Comparison of ENCODE assay signal across 18 cellular contexts in the genomic region with DNA sequence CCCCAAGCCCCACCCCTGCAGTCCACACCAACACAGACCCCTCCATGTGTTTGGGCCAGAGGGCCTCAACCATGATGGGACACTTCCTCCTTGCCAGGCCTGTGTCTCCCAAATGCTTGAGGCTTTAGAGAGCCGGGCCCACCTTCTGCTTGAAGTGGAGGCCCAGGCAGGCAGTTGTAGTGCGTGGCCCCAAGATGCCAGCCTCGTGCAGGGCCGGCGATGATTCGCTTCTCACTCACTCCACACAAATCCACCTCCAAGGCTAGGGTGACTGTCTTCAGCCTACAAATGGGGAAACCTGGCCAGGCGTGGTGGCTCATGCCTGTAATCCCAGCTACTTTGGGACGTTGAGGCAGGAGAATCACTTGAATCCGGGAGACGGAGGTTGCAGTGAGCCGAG. TPM values are rescaled to one million over a fixed set of nuclear protein-coding genes. Genes with fewer than 3 reads are reported as not detected.
A peak's percentile ranks its signal among the peaks of the same experiment; 100 is the strongest.
DNase-seq lines count a peak whose midpoint lies in the region; ATAC-seq and TF ChIP-seq lines count a peak whose summit lies in the region.
"Had no signal": no experiment of that assay in that cellular context is flagged by ENCODE, and none has a peak within 500 bp of the region (broad histone marks: within the 10 kb centered on the region; RNA-seq: fewer than 3 reads in every experiment).

No MANE protein-coding gene starts in this region.

- CTCF ChIA-PET in CD8-positive, alpha-beta T cell (lab: Charles Lee) = interaction anchor here (1.3 to 1.8 kb wide), 4 partner anchors 10 to 28 kb away, joined by 3 to 8 read pairs (median 6); no protein-coding TSS in a partner anchor
- CTCF ChIA-PET in CD4-positive, alpha-beta memory T cell (lab: Charles Lee; ENCODE audit: partially characterized antibody) = interaction anchor here (0.5 to 1.6 kb wide), 3 partner anchors 10 to 27 kb away, joined by 3 to 8 read pairs (median 7); no protein-coding TSS in a partner anchor

- DNase-seq in CD8-positive, alpha-beta T cell = peak in 1 of 7 experiments; percentile 15
- DNase-seq in HFFc6 (peak; percentile 63), adipocyte (ENCODE audit: low read depth) (peak; percentile 16), neural progenitor cell (ENCODE audit: low spot score) (no peak)
- no peak for DNase-seq in CD4-positive, alpha-beta memory T cell
- DNase-seq: activated CD4-positive, alpha-beta T cell treated with anti-CD3 and anti-CD28 coated beads, Interleukin-2, amount 50 U/mL, for 4 hours; NCI-H1092 treated with DMSO at 0.1 percent for 48 hours; OCI-M1; stimulated activated CD4-positive, alpha-beta T cell treated with anti-CD3 and anti-CD28 coated beads, Interleukin-2, amount 100 ng/mL, for 24 hours had no signal

- no peaks in the 10 kb centered on the region for H3K9me3 Mint-ChIP-seq in CD8-positive, alpha-beta T cell
- H3K9me3 Mint-ChIP-seq in HFFc6 (no peaks in the 10 kb centered on the region), nephron (no peaks in the 10 kb centered on the region), neural progenitor cell (no peaks in the 10 kb centered on the region)
- H3K9me3 Mint-ChIP-seq in CD4-positive, alpha-beta memory T cell = peaks cover 0 to 2% (median 0%) of the 10 kb centered on the region in 8 donors
- H3K9me3 Mint-ChIP-seq: activated T-helper 1 cell treated with anti-CD3 and anti-CD28 coated beads, Interleukin-12 subunit alpha, Interleukin-12 subunit beta, Interleukin-2, Interleukin-4 antibody, amounts not matched to agents 30 ng/mL and 10 ng/mL and 1 ng/mL, durations not matched to agents 14 hours and 24 hours and 36 hours had no signal

- H3K4me1 ChIP-seq in CD8-positive, alpha-beta T cell (ENCODE audit: insufficient read depth, low read length) = peaks cover 93% of the 10 kb centered on the region
- H3K4me1 ChIP-seq in adipocyte (ENCODE audit: control insufficient read depth, insufficient read depth, low read length) (peaks cover 11% of the 10 kb centered on the region), neural progenitor cell (peaks cover 23% of the 10 kb centered on the region)
- H3K4me1 ChIP-seq in CD4-positive, alpha-beta memory T cell (ENCODE audit: insufficient read depth, low read length) = peaks cover 31% of the 10 kb centered on the region
- H3K4me1 ChIP-seq: ascending aorta had no signal

- H3K9me3 ChIP-seq in CD8-positive, alpha-beta T cell (ENCODE audit: low read length) = no peaks in the 10 kb centered on the region
- H3K9me3 ChIP-seq in adipocyte (ENCODE audit: control insufficient read depth, low read length) (no peaks in the 10 kb centered on the region), neural progenitor cell (ENCODE audit: low read depth) (no peaks in the 10 kb centered on the region)
- H3K9me3 ChIP-seq in CD4-positive, alpha-beta memory T cell (ENCODE audit: control insufficient read depth in 1 of 2, low read length in 2 of 2) = no peaks in the 10 kb centered on the region
- H3K9me3 ChIP-seq: ascending aorta, neutrophil, suprapubic skin had no signal

- H3K36me3 Mint-ChIP-seq in CD8-positive, alpha-beta T cell = peaks cover 14% of the 10 kb centered on the region
- H3K36me3 Mint-ChIP-seq in HFFc6 (ENCODE audit: low read depth) (no peaks in the 10 kb centered on the region), nephron (ENCODE audit: low read depth) (peaks cover 4% of the 10 kb centered on the region), neural progenitor cell (no peaks in the 10 kb centered on the region)
- H3K36me3 Mint-ChIP-seq in CD4-positive, alpha-beta memory T cell = peaks cover 0 to 7% of the 10 kb centered on the region in 2 donors

- H3K27ac ChIP-seq in CD8-positive, alpha-beta T cell (ENCODE audit: low read depth, low read length) = no peak overlapping the region
- H3K27ac ChIP-seq in CD4-positive, alpha-beta memory T cell (ENCODE audit: low read depth, low read length) = no peak overlapping the region
- no peak overlapping the region for H3K27ac ChIP-seq in neural progenitor cell
- H3K27ac ChIP-seq: ascending aorta, neutrophil, SK-N-MC, suprapubic skin had no signal

- TF ChIP-seq CTCF in CD8-positive, alpha-beta T cell (IDR thresholded peaks at IDR 0.05) = no peak
- TF ChIP-seq CTCF in HFFc6 (IDR thresholded peaks at IDR 0.05) (no peak), nephron (IDR thresholded peaks at IDR 0.05; ENCODE audit: unreplicated experiment in 3 of 3) (no peak), neural progenitor cell (IDR thresholded peaks at IDR 0.05) (no peak)

- no peak for ATAC-seq in CD8-positive, alpha-beta T cell
- no peak for ATAC-seq in GM21528 (IDR thresholded peaks at IDR 0.05; ENCODE audit: low FRiP score, unreplicated experiment)
- ATAC-seq: sciatic nerve had no signal

- intact Hi-C loops in CD8-positive, alpha-beta T cell (cut with DNase I, micrococcal nuclease) = loop anchor here (10.0 kb wide), 3 partner anchors 457 to 967 kb away; a partner anchor contains a TSS
- intact Hi-C loops in CD4-positive, alpha-beta memory T cell (cut with micrococcal nuclease) = no loop called here

- H3K4me2 ChIP-seq in neural progenitor cell = no peak overlapping the region

- no peaks in the 10 kb centered on the region for H3K36me3 ChIP-seq in CD8-positive, alpha-beta T cell (ENCODE audit: insufficient read depth, low read length)
- H3K36me3 ChIP-seq in adipocyte (ENCODE audit: control insufficient read depth, insufficient read depth, low read length, severe bottlenecking) (no peaks in the 10 kb centered on the region), neural progenitor cell (no peaks in the 10 kb centered on the region)
- H3K36me3 ChIP-seq in CD4-positive, alpha-beta memory T cell (ENCODE audit: insufficient read depth, low read length) = no peaks in the 10 kb centered on the region
- H3K36me3 ChIP-seq: ascending aorta, neutrophil, suprapubic skin had no signal

- no peak overlapping the region for H3K9ac ChIP-seq in adipocyte (ENCODE audit: low read length)
- H3K9ac ChIP-seq in neural progenitor cell = no peak overlapping the region

- H3K4me3 ChIP-seq in CD8-positive, alpha-beta T cell (ENCODE audit: low read depth, low read length) = no peak overlapping the region
- no peak overlapping the region for H3K4me3 ChIP-seq in adipocyte (ENCODE audit: low read length)
- no peak overlapping the region for H3K4me3 ChIP-seq in CD4-positive, alpha-beta memory T cell (ENCODE audit: low read length in 2 of 2)
- no peak overlapping the region for H3K4me3 ChIP-seq in neural progenitor cell
- H3K4me3 ChIP-seq: ascending aorta, SK-N-MC, suprapubic skin had no signal

- peak overlapping the region; percentile 6 for H3K4me3 Mint-ChIP-seq in CD8-positive, alpha-beta T cell
- H3K4me3 Mint-ChIP-seq in HFFc6 (no peak overlapping the region), nephron (peak overlapping the region in 1 of 3 experiments; percentile 26), neural progenitor cell (no peak overlapping the region)
- no peak overlapping the region for H3K4me3 Mint-ChIP-seq in CD4-positive, alpha-beta memory T cell
- H3K4me3 Mint-ChIP-seq: activated T-helper 1 cell treated with anti-CD3 and anti-CD28 coated beads, Interleukin-12 subunit alpha, Interleukin-12 subunit beta, Interleukin-2, Interleukin-4 antibody, amounts not matched to agents 30 ng/mL and 10 ng/mL and 1 ng/mL, durations not matched to agents 14 hours and 24 hours and 36 hours had no signal

- peaks cover 6% of the 10 kb centered on the region for H3K79me2 ChIP-seq in neural progenitor cell (ENCODE audit: low read depth)

- H4K20me1 ChIP-seq in neural progenitor cell (ENCODE audit: low read depth) = peaks cover 28% of the 10 kb centered on the region

- POLR2A ChIA-PET in CD8-positive, alpha-beta T cell (lab: Charles Lee) = no interaction called here
- POLR2A ChIA-PET in CD4-positive, alpha-beta memory T cell (lab: Charles Lee; ENCODE audit: partially characterized antibody) = interaction anchor here (0.7 kb wide), 1 partner anchor 20 kb away, joined by 3 read pairs; no protein-coding TSS in a partner anchor

- peaks cover 69% of the 10 kb centered on the region for H3K4me1 Mint-ChIP-seq in CD8-positive, alpha-beta T cell (ENCODE audit: low read depth)
- peaks cover 23% of the 10 kb centered on the region for H3K4me1 Mint-ChIP-seq in HFFc6 (ENCODE audit: low read depth)
- H3K4me1 Mint-ChIP-seq in nephron = peaks cover 59% of the 10 kb centered on the region
- H3K4me1 Mint-ChIP-seq in CD4-positive, alpha-beta memory T cell = peaks cover 17 to 43% (median 27%) of the 10 kb centered on the region in 4 donors
- H3K4me1 Mint-ChIP-seq in neural progenitor cell = peaks cover 16% of the 10 kb centered on the region

- H3F3A ChIP-seq in neural progenitor cell (ENCODE audit: low read depth) = peaks cover 11% of the 10 kb centered on the region

- H2AFZ ChIP-seq in neural progenitor cell (replicated peaks) = no peak overlapping the region

- peak overlapping the region; percentile 27 for H3K27ac Mint-ChIP-seq in CD8-positive, alpha-beta T cell
- H3K27ac Mint-ChIP-seq in HFFc6 (peak overlapping the region; percentile 71), nephron (peak overlapping the region; percentile 31 to 82 (median 32)), neural progenitor cell (no peak overlapping the region)
- H3K27ac Mint-ChIP-seq in CD4-positive, alpha-beta memory T cell = peak overlapping the region in 2 of 7 donors; percentile 32 to 64
- H3K27ac Mint-ChIP-seq: activated T-helper 1 cell treated with anti-CD3 and anti-CD28 coated beads, Interleukin-12 subunit alpha, Interleukin-12 subunit beta, Interleukin-2, Interleukin-4 antibody, amounts not matched to agents 30 ng/mL and 10 ng/mL and 1 ng/mL, durations not matched to agents 14 hours and 24 hours and 36 hours had no signal

- H3K27me3 ChIP-seq in CD8-positive, alpha-beta T cell (ENCODE audit: insufficient read depth, low read length) = no peaks in the 10 kb centered on the region
- H3K27me3 ChIP-seq in adipocyte (replicated peaks; ENCODE audit: control insufficient read depth, insufficient read depth, low read length) (no peaks in the 10 kb centered on the region), neural progenitor cell (peaks cover 14% of the 10 kb centered on the region)
- no peaks in the 10 kb centered on the region for H3K27me3 ChIP-seq in CD4-positive, alpha-beta memory T cell (ENCODE audit: insufficient read depth, low read length)
- H3K27me3 ChIP-seq: suprapubic skin had no signal

- no peaks in the 10 kb centered on the region for H3K27me3 Mint-ChIP-seq in CD8-positive, alpha-beta T cell (ENCODE audit: low read depth)
- H3K27me3 Mint-ChIP-seq in HFFc6 (ENCODE audit: insufficient read depth) (peaks cover 6% of the 10 kb centered on the region), nephron (ENCODE audit: low read depth) (peaks cover 5% of the 10 kb centered on the region), neural progenitor cell (ENCODE audit: insufficient read depth, low read depth) (peaks cover 14% of the 10 kb centered on the region)
- H3K27me3 Mint-ChIP-seq in CD4-positive, alpha-beta memory T cell = no peaks in the 10 kb centered on the region

RNA-seq across cellular contexts. Expression of a gene that starts 5.7 kb away (rescaled TPM):
- 10 to 100 TPM; 47.6 to 49.3 TPM for total RNA-seq in CD8-positive, alpha-beta T cell
- total RNA-seq in HFFc6 (2021; fragmentation: NEBNext Ultra II Directional; extraction: Animal tissue kit (Norgen Biotek cat#: 25700)) = 10 to 100 TPM in 1 of 6 experiments, 1 to 10 TPM in 5; 4.6 to 12.7 (median 5.2) TPM
- total RNA-seq in CD4-positive, alpha-beta memory T cell = 10 to 100 TPM; 45.9 to 46.5 TPM
- polyA plus RNA-seq in CD4-positive, alpha-beta memory T cell = 10 to 100 TPM; 45.1 to 74.0 TPM
- total RNA-seq in neural progenitor cell (ENCODE audit: low replicate concordance) = 4.0 and 18.6 TPM in 2 replicates

RNA-seq across cellular contexts. Expression of a gene that starts 44.6 kb away (rescaled TPM):
- total RNA-seq in CD8-positive, alpha-beta T cell = 10 to 100 TPM; 14.4 to 15.4 TPM
- total RNA-seq in HFFc6 (2021; fragmentation: NEBNext Ultra II Directional; extraction: Animal tissue kit (Norgen Biotek cat#: 25700)) = not detected
- under 1 TPM in 1 of 2 experiments, not detected in 1; 0.67 TPM for total RNA-seq in CD4-positive, alpha-beta memory T cell
- polyA plus RNA-seq in CD4-positive, alpha-beta memory T cell = not detected
- 3.0 and 8.9 TPM in 2 replicates for total RNA-seq in neural progenitor cell (ENCODE audit: low replicate concordance)
- total RNA-seq: ascending aorta, lung microvascular endothelial cell had no signal

Comparison
In these comparisons a context has a peak if more than half of its experiments do, and no peak if none do; other contexts are left out.
1. DNase-seq: peak in HFFc6 (single experiment) and adipocyte (single experiment); none in CD4-positive, alpha-beta memory T cell (0 of 5) and neural progenitor cell (single experiment).